ENCODE assay signal across 9 cellular contexts in the genomic region with DNA sequence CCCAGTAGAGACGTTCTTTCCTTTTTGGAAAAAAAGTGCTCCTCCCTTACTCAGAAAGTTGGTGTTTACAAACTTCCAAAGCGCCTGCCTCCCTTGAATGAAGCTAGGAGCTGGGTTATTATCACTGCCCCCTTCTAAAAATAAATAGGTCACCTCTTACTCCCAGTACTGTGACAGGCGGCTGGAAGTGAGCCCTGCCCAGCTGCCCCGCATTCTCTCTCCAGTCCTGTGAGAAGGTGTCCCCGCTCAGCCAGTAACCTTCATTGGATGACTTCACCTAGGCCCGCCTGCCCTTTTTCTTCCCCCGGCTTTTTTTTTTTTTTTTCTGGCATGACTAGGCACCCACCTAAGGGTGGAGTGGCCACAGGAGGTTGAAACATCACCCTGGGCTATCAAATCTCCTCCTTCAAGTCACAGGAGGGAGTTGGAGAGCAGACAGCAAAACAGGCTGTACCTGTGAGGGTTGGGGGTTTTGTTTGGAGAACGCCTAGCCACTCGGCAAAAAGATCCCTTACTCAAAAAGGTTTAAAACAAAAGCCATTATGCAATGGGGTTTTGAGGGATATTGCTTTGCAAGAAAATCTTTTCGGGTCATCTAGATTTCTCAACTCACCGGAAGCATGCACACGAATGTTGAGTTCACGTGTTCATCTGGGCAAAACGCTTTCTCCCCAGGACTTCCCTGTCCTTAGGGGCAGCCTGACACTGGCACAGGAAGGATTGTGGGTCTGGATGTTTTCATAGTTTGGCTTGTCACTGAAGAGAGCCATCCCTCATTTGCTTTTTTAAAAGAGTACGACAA. TPM values are rescaled to one million over a fixed set of nuclear protein-coding genes. Genes with fewer than 3 reads are reported as not detected.
A peak's percentile ranks its signal among the peaks of the same experiment; 100 is the strongest.
DNase-seq lines count a peak whose midpoint lies in the region; ATAC-seq and TF ChIP-seq lines count a peak whose summit lies in the region.
"Had no signal": no experiment of that assay in that cellular context is flagged by ENCODE, and none has a peak within 500 bp of the region (broad histone marks: within the 10 kb centered on the region; RNA-seq: fewer than 3 reads in every experiment).

No MANE protein-coding gene starts in this region.

- peak overlapping the region; percentile 56 for H3K4me2 ChIP-seq in osteoblast (ENCODE audit: insufficient read depth, low read length)

- H3K36me3 Mint-ChIP-seq in CD8-positive, alpha-beta memory T cell, result peaks cover 3 to 9% (median 6%) of the 10 kb centered on the region in 3 donors

- H3K27me3 ChIP-seq in osteoblast (ENCODE audit: insufficient read depth, low read length), result no peaks in the 10 kb centered on the region
- no peaks in the 10 kb centered on the region for H3K27me3 ChIP-seq in CD8-positive, alpha-beta memory T cell (ENCODE audit: insufficient read depth, low read length, poor library complexity, severe bottlenecking)

- H3K27me3 Mint-ChIP-seq in CD8-positive, alpha-beta memory T cell, result peaks cover 0 to 3% of the 10 kb centered on the region in 2 donors

- H3K36me3 ChIP-seq in osteoblast (ENCODE audit: insufficient read depth, low read length), result no peaks in the 10 kb centered on the region
- H3K36me3 ChIP-seq in CD8-positive, alpha-beta memory T cell (ENCODE audit: insufficient read depth, low read length), result no peaks in the 10 kb centered on the region

- H3K27ac ChIP-seq in osteoblast (ENCODE audit: low read depth, low read length), result no peak overlapping the region
- H3K27ac ChIP-seq in CD8-positive, alpha-beta memory T cell (ENCODE audit: low read depth, low read length), result no peak overlapping the region

- peaks cover 20 to 34% (median 25%) of the 10 kb centered on the region in 3 donors for H3K4me1 Mint-ChIP-seq in CD8-positive, alpha-beta memory T cell

- peak overlapping the region; percentile 66 for H2AFZ ChIP-seq in osteoblast (ENCODE audit: low read length)

- no peak for TF ChIP-seq CTCF in fibroblast of the aortic adventitia (IDR thresholded peaks at IDR 0.05; ENCODE audit: insufficient read depth, low read length)
- no peak for TF ChIP-seq CTCF in osteoblast (IDR thresholded peaks at IDR 0.05; ENCODE audit: extremely low read depth, low read depth, low read length)

- POLR2A ChIA-PET in CD8-positive, alpha-beta memory T cell (lab: Charles Lee), result no interaction called here

- H3K27ac Mint-ChIP-seq in CD8-positive, alpha-beta memory T cell, result no peak overlapping the region

- H3K4me3 ChIP-seq in fibroblast of the aortic adventitia (ENCODE audit: low read depth, low read length) (peak overlapping the region; percentile 3), osteoblast (ENCODE audit: insufficient read depth, low read length) (no peak overlapping the region)
- H3K4me3 ChIP-seq in CD8-positive, alpha-beta memory T cell (ENCODE audit: low read length), result no peak overlapping the region

- CTCF ChIA-PET in CD8-positive, alpha-beta memory T cell (lab: Charles Lee), result interaction anchor here (1.9 kb wide), 1 partner anchor 53 kb away, joined by 5 read pairs; no protein-coding TSS in a partner anchor

- no peak for ATAC-seq in HG02840 (IDR thresholded peaks at IDR 0.05; ENCODE audit: low FRiP score, unreplicated experiment)

- peak; percentile 89 for DNase-seq in DMS53 (lab: John Stamatoyannopoulos, UW)
- DNase-seq in NOMO-1 (lab: John Stamatoyannopoulos, UW; ENCODE audit: unreplicated experiment in 2 of 2), result peak; percentile 82 to 96
- DNase-seq in fibroblast of the aortic adventitia (ENCODE audit: low read depth), result peak; percentile 39
- no peak for DNase-seq in osteoblast (ENCODE audit: insufficient read length, low spot score, missing footprints)
- DNase-seq in effector CD4-positive, alpha-beta T cell, result no peak
- no peak for DNase-seq in activated naive CD4-positive, alpha-beta T cell treated with Interleukin-2 at 50 U/mL for 16 hours
- no peak for DNase-seq in CD8-positive, alpha-beta memory T cell
- DNase-seq: cortex of kidney had no signal

- H4K20me1 ChIP-seq in osteoblast (ENCODE audit: insufficient read depth, low read length), result no peaks in the 10 kb centered on the region

- H3K9me3 ChIP-seq in osteoblast (ENCODE audit: low read depth, low read length), result no peaks in the 10 kb centered on the region
- H3K9me3 ChIP-seq in CD8-positive, alpha-beta memory T cell (ENCODE audit: low read length), result no peaks in the 10 kb centered on the region

- peaks cover 12% of the 10 kb centered on the region for H3K4me1 ChIP-seq in osteoblast (ENCODE audit: insufficient read depth, low read length)
- H3K4me1 ChIP-seq in CD8-positive, alpha-beta memory T cell (ENCODE audit: insufficient read depth, low read length), result peaks cover 5% of the 10 kb centered on the region

- H3K79me2 ChIP-seq in osteoblast (ENCODE audit: insufficient read depth, low read length), result no peaks in the 10 kb centered on the region

- H3K9me3 Mint-ChIP-seq in CD8-positive, alpha-beta memory T cell, result no peaks in the 10 kb centered on the region

- H3K4me3 Mint-ChIP-seq in CD8-positive, alpha-beta memory T cell, result no peak overlapping the region

RNA-seq across cellular contexts. Expression of a gene that starts 43.3 kb away (rescaled TPM):
- total RNA-seq in fibroblast of the aortic adventitia (ENCODE audit: low replicate concordance), result 30.8 and 77.8 TPM in 2 replicates
- 67.2 and 69.8 TPM in 2 replicates for total RNA-seq in osteoblast
- total RNA-seq in CD8-positive, alpha-beta memory T cell, result 10 to 100 TPM; 45.1 to 45.9 TPM
- 54.9 TPM for polyA plus RNA-seq in CD8-positive, alpha-beta memory T cell

Comparison
In these comparisons a context has a peak if more than half of its experiments do, and no peak if none do; other contexts are left out.
1. DNase-seq: peak in DMS53 (single experiment), NOMO-1 (2 of 2) and fibroblast of the aortic adventitia (single experiment); none in osteoblast (single experiment), effector CD4-positive, alpha-beta T cell (single experiment), activated naive CD4-positive, alpha-beta T cell treated with Interleukin-2 at 50 U/mL for 16 hours (single experiment) and CD8-positive, alpha-beta memory T cell (0 of 5).